Comparison of ENCODE assay signal across 8 cellular contexts in the genomic region with DNA sequence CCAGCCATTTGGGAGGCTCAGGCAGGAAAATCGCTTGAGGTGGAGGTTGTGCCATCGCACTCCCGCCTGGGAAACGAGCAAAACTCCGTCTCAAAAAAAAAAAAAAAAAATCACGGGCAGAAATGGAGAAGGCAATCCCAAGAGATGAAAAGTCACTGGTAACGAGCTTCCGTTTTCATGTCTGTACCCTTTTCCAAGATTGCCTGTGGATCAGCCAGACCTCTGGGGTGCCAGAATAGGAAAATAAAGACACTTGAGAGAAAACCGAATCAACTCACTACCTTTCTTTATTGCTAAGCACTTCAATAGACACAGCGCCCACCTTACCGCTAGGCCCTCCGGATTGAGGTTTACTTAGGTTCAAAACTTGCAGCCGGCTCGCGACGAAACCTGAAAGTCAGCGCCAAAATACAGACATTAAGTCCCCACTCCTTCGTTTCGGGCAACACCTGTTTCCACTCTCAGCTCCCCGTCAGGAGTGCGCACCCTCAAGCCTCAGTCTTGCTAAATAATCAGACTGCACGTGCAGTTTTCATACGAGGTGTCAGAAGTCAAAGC. TPM values are rescaled to one million over a fixed set of nuclear protein-coding genes. Genes with fewer than 3 reads are reported as not detected.
DNase-seq lines count a peak whose midpoint lies in the region; TF ChIP-seq lines count a peak whose summit lies in the region.

No MANE protein-coding gene starts in this region.

- peaks cover 64% of the 10 kb centered on the region for H3K36me3 Mint-ChIP-seq in activated T-cell treated with anti-CD3 and anti-CD28 coated beads, Interleukin-2, amount 50 U/mL, for 24 hours (ENCODE audit: low read depth)
- peaks cover 18% of the 10 kb centered on the region for H3K36me3 Mint-ChIP-seq in activated naive CD4-positive, alpha-beta T cell treated with anti-CD3 and anti-CD28 coated beads, Interleukin-2, amount 10 ng/mL, durations not matched to agents 7 days and 5 days
- no peaks in the 10 kb centered on the region for H3K36me3 Mint-ChIP-seq in immature natural killer cell

- H3K27ac ChIP-seq in substantia nigra (ENCODE audit: low read depth, low read length, poor library complexity, severe bottlenecking): peak overlapping the region; percentile 70

- peak overlapping the region; percentile 97 for H3K4me3 Mint-ChIP-seq in activated T-cell treated with anti-CD3 and anti-CD28 coated beads, Interleukin-2, amount 50 U/mL, for 24 hours
- peak overlapping the region; percentile 75 for H3K4me3 Mint-ChIP-seq in activated naive CD4-positive, alpha-beta T cell treated with anti-CD3 and anti-CD28 coated beads, Interleukin-2, amount 10 ng/mL, durations not matched to agents 7 days and 5 days
- peak overlapping the region; percentile 79 to 89 (median 87) for H3K4me3 Mint-ChIP-seq in immature natural killer cell

- DNase-seq in activated T-cell treated with anti-CD3 and anti-CD28 coated beads, Interleukin-2, amount 50 U/mL, for 24 hours: no peak
- no peak for DNase-seq in activated T-cell treated with anti-CD3 and anti-CD28 coated beads for 4 hours
- DNase-seq in activated naive CD4-positive, alpha-beta T cell treated with anti-CD3 and anti-CD28 coated beads, Interleukin-2, amount 10 ng/mL, durations not matched to agents 7 days and 5 days: peak; percentile 53
- DNase-seq in immature natural killer cell: no peak
- DNase-seq in substantia nigra (lab: John Stamatoyannopoulos, UW): no peak
- no peak for DNase-seq in nucleus accumbens (lab: John Stamatoyannopoulos, UW)
- DNase-seq in NCI-H526 treated with DMSO at 0.1 percent for 48 hours (lab: John Stamatoyannopoulos, UW): no peak
- DNase-seq in GM10266 (ENCODE audit: extremely low spot score): no peak

- no peaks in the 10 kb centered on the region for H3K27me3 Mint-ChIP-seq in activated T-cell treated with anti-CD3 and anti-CD28 coated beads, Interleukin-2, amount 50 U/mL, for 24 hours
- peaks cover 10% of the 10 kb centered on the region for H3K27me3 Mint-ChIP-seq in activated naive CD4-positive, alpha-beta T cell treated with anti-CD3 and anti-CD28 coated beads, Interleukin-2, amount 10 ng/mL, durations not matched to agents 7 days and 5 days
- peaks cover 7 to 12% (median 9%) of the 10 kb centered on the region in 3 donors for H3K27me3 Mint-ChIP-seq in immature natural killer cell (ENCODE audit: low read depth in 3 of 3)

- CTCF ChIA-PET in activated naive CD4-positive, alpha-beta T cell treated with anti-CD3 and anti-CD28 coated beads, Interleukin-2, amount 10 ng/mL, durations not matched to agents 7 days and 5 days (lab: Charles Lee): interaction anchor here (0.7 to 2.2 kb wide), 6 partner anchors 14 to 335 kb away, joined by 3 to 11 read pairs (median 3); partner anchors contain the start of genes NTHL1 and TSC2

- H3K27ac Mint-ChIP-seq in activated T-cell treated with anti-CD3 and anti-CD28 coated beads, Interleukin-2, amount 50 U/mL, for 24 hours: peak overlapping the region; percentile 98
- H3K27ac Mint-ChIP-seq in activated naive CD4-positive, alpha-beta T cell treated with anti-CD3 and anti-CD28 coated beads, Interleukin-2, amount 10 ng/mL, durations not matched to agents 7 days and 5 days: peak overlapping the region; percentile 70
- H3K27ac Mint-ChIP-seq in immature natural killer cell: peak overlapping the region; percentile 66 to 91 (median 85)

- no peaks in the 10 kb centered on the region for H3K9me3 Mint-ChIP-seq in activated T-cell treated with anti-CD3 and anti-CD28 coated beads, Interleukin-2, amount 50 U/mL, for 24 hours
- no peaks in the 10 kb centered on the region for H3K9me3 Mint-ChIP-seq in activated naive CD4-positive, alpha-beta T cell treated with anti-CD3 and anti-CD28 coated beads, Interleukin-2, amount 10 ng/mL, durations not matched to agents 7 days and 5 days
- no peaks in the 10 kb centered on the region for H3K9me3 Mint-ChIP-seq in immature natural killer cell

- TF ChIP-seq CTCF in GM10266 (IDR thresholded peaks at IDR 0.05; ENCODE audit: control insufficient read depth, insufficient read depth, low read depth, missing control alignments): no peak

- peaks cover 50% of the 10 kb centered on the region for H3K4me1 Mint-ChIP-seq in activated T-cell treated with anti-CD3 and anti-CD28 coated beads, Interleukin-2, amount 50 U/mL, for 24 hours (ENCODE audit: low read depth)
- H3K4me1 Mint-ChIP-seq in activated naive CD4-positive, alpha-beta T cell treated with anti-CD3 and anti-CD28 coated beads, Interleukin-2, amount 10 ng/mL, durations not matched to agents 7 days and 5 days: peaks cover 57% of the 10 kb centered on the region
- peaks cover 49 to 50% of the 10 kb centered on the region in 2 donors for H3K4me1 Mint-ChIP-seq in immature natural killer cell

RNA-seq across cellular contexts. Expression of gene TRAF7, which starts 1.0 kb away (rescaled TPM):
- polyA plus RNA-seq in immature natural killer cell: 1 to 10 TPM; 5.2 to 6.9 (median 5.6) TPM

RNA-seq across cellular contexts. Expression of gene RAB26, which starts 6.2 kb away (rescaled TPM):
- polyA plus RNA-seq in immature natural killer cell: 1 to 10 TPM in 1 of 3 donors, under 1 TPM in 1, not detected in 1; 0.34 to 1.4 TPM

RNA-seq across cellular contexts. Expression of gene PKD1, which starts 18.9 kb away (rescaled TPM):
- polyA plus RNA-seq in immature natural killer cell: 1 to 10 TPM; 2.7 to 6.7 (median 2.8) TPM

RNA-seq across cellular contexts. Expression of gene CASKIN1, which starts 41.8 kb away (rescaled TPM):
- not detected for polyA plus RNA-seq in immature natural killer cell

RNA-seq across cellular contexts. Expression of gene MLST8, which starts 50.6 kb away (rescaled TPM):
- polyA plus RNA-seq in immature natural killer cell: 10 to 100 TPM; 22.5 to 39.1 (median 36.9) TPM
